9 cellular contexts compared by ENCODE assay signal in the genomic region with DNA sequence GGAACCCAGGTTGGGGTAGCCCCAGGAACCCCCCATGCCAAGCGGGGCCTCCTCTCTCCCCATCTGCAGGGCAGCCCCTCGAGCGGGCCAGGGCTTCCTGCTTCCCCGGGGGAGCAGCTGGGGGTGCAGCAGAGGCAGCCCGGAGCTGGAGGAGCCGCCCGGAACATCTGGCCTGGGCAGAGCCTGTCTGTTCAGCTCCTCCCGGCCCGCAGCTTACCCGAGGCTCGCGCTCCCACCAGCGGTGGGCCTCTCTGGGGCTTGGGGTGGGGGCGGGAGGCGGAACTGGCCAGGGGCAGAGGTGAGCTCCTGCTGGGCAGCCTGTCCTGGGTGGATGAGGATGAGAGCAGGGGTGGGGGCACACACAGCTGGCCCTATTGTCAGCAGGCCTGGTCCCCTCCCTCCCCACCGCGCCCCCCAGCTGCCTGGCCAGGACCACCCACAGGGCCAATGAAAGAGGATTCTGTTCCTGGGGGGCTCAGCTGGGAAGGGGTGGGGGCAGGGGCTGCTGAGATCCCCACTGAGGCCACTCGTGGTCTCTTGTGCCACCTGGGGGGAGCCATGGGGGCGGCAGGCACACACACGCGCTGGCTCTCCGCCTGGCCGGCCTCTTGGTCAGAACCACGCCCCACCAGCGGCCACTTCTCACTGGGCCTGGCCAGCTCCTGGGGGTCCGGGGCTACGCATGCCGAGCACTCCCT. TPM values are rescaled to one million over a fixed set of nuclear protein-coding genes. Genes with fewer than 3 reads are reported as not detected.
DNase-seq lines count a peak whose midpoint lies in the region; ATAC-seq, FAIRE-seq and TF ChIP-seq lines count a peak whose summit lies in the region.
"Had no signal": no experiment of that assay in that cellular context is flagged by ENCODE, and none has a peak within 500 bp of the region (broad histone marks: within the 10 kb centered on the region; RNA-seq: fewer than 3 reads in every experiment).

No MANE protein-coding gene starts in this region.

- H4K20me1 ChIP-seq in BLaER1, result peaks cover 52% of the 10 kb centered on the region

- DNase-seq in NCI-H1092 (lab: John Stamatoyannopoulos, UW) (peak; percentile 52), brain pericyte (ENCODE audit: low read depth, low spot score) (peak; percentile 82), lung microvascular endothelial cell (ENCODE audit: low read depth in 2 of 2) (peak; percentile 22 to 63), GM12891 (ENCODE audit: insufficient read length, low spot score) (no peak), NOMO-1 treated with dmso at 0.1 percent for 144 hours (lab: John Stamatoyannopoulos, UW; ENCODE audit: unreplicated experiment) (no peak), trophoblast cell (no peak)
- DNase-seq: activated naive CD8-positive, alpha-beta T cell treated with anti-CD3 and anti-CD28 coated beads, Interleukin-2, amount 50 U/mL, for 24 hours had no signal

- H3K9me3 ChIP-seq in BLaER1 (peaks cover 9% of the 10 kb centered on the region; the same call in 1 of the 2 replicates), trophoblast cell (ENCODE audit: insufficient read depth, low read depth, low read length) (peaks cover 7% of the 10 kb centered on the region)

- H3K4me3 ChIP-seq in BLaER1 (peak overlapping the region; percentile 70), trophoblast cell (ENCODE audit: low read depth, low read length) (no peak overlapping the region)

- H3K36me3 ChIP-seq in BLaER1, result peaks cover 28% of the 10 kb centered on the region; the same call in 1 of the 2 replicates
- no peaks in the 10 kb centered on the region for H3K36me3 ChIP-seq in trophoblast cell (ENCODE audit: control insufficient read depth in 1 of 2, insufficient read depth in 2 of 2, low read length in 2 of 2)

- H3K27me3 ChIP-seq in BLaER1 (no peaks in the 10 kb centered on the region), trophoblast cell (ENCODE audit: insufficient read depth, low read length) (no peaks in the 10 kb centered on the region)

- no peak overlapping the region for H3K18ac ChIP-seq in trophoblast cell (ENCODE audit: low read length)

- H2BK5ac ChIP-seq in trophoblast cell (ENCODE audit: low read depth, low read length, poor library complexity), result no peak overlapping the region

- H3K4me1 ChIP-seq in BLaER1 (peaks cover 72% of the 10 kb centered on the region), trophoblast cell (ENCODE audit: control insufficient read depth in 1 of 2, insufficient read depth in 2 of 2, low read length in 2 of 2) (no peaks in the 10 kb centered on the region)

- H3K27ac ChIP-seq in BLaER1 (peak overlapping the region; percentile 98), trophoblast cell (ENCODE audit: low read depth, low read length) (no peak overlapping the region)

- no peak overlapping the region for H2AFZ ChIP-seq in trophoblast cell (ENCODE audit: insufficient read depth, low read length, poor library complexity)

- no peak overlapping the region for H3K23ac ChIP-seq in trophoblast cell (ENCODE audit: low read length)

- no peaks in the 10 kb centered on the region for H3K79me1 ChIP-seq in trophoblast cell (ENCODE audit: low read length)

- no peak overlapping the region for H4K12ac ChIP-seq in trophoblast cell (ENCODE audit: low read depth, low read length)

- no peak for TF ChIP-seq POLR2A in GM12891 (IDR thresholded peaks at IDR 0.05; ENCODE audit: low read depth, low read length)

- H2BK12ac ChIP-seq in trophoblast cell (ENCODE audit: low read length), result no peak overlapping the region

- H3K4ac ChIP-seq in trophoblast cell (ENCODE audit: low read depth, low read length), result no peak overlapping the region

- peak overlapping the region; percentile 97 for H3K4me2 ChIP-seq in BLaER1
- no peak overlapping the region for H3K4me2 ChIP-seq in trophoblast cell (ENCODE audit: low read length)

- no peak overlapping the region for H2BK120ac ChIP-seq in trophoblast cell (ENCODE audit: insufficient read depth, low read length, poor library complexity)

- H4K8ac ChIP-seq in trophoblast cell (ENCODE audit: low read depth, low read length), result no peak overlapping the region

- no peak overlapping the region for H3K14ac ChIP-seq in trophoblast cell (ENCODE audit: low read length)

- FAIRE-seq in GM12891 (lab: Jason Lieb, UNC), result no peak

- WGBS in trophoblast cell (ENCODE audit: extremely low coverage, insufficient coverage, insufficient read length), result no CpG with 5 or more reads among the region's 28 CpGs

- H2AK5ac ChIP-seq in trophoblast cell (ENCODE audit: low read length), result no peak overlapping the region

- H3K9ac ChIP-seq in BLaER1, result peak overlapping the region; percentile 87
- no peak overlapping the region for H3K9ac ChIP-seq in trophoblast cell (ENCODE audit: low read length)

- ATAC-seq in GM18858 (IDR thresholded peaks at IDR 0.05; ENCODE audit: unreplicated experiment), result no peak
- ATAC-seq: activated naive CD8-positive, alpha-beta T cell treated with anti-CD3 and anti-CD28 coated beads, Interleukin-2, amount 50 U/mL, for 24 hours had no signal

- H3K79me2 ChIP-seq in trophoblast cell (ENCODE audit: control insufficient read depth, insufficient read depth, low read length, poor library complexity), result no peaks in the 10 kb centered on the region

- H4K91ac ChIP-seq in trophoblast cell (ENCODE audit: low read depth, low read length), result no peak overlapping the region

TF ChIP-seq in GM12891, 5 proteins besides CTCF, POLR2A, EP300 and RAD21:
- TF ChIP-seq POU2F2 (IDR thresholded peaks at IDR 0.05; ENCODE audit: low read depth, low read length) (no peak), PAX5 (IDR thresholded peaks at IDR 0.05; ENCODE audit: insufficient read depth, low read length, severe bottlenecking) (no peak), POLR2AphosphoS5 (IDR thresholded peaks at IDR 0.05; ENCODE audit: low read depth, low read length) (no peak), TAF1 (IDR thresholded peaks at IDR 0.05; ENCODE audit: low read depth, low read length) (no peak), SPI1 (IDR thresholded peaks at IDR 0.05; ENCODE audit: low read depth, low read length) (no peak)

RNA-seq across cellular contexts. Expression of a gene that starts 34.7 kb away (rescaled TPM):
- 2.6 TPM in 2 replicates for total RNA-seq in lung microvascular endothelial cell
- 0.01 TPM for polyA plus RNA-seq in GM12891 (2012; ENCODE audit: low read depth, missing spikeins)
- 2.8 and 3.1 TPM in 2 replicates for polyA plus RNA-seq in trophoblast cell (2013)

Comparison
In these comparisons a context has a peak if more than half of its experiments do, and no peak if none do; other contexts are left out.
1. DNase-seq: peak in NCI-H1092 (single experiment), brain pericyte (single experiment) and lung microvascular endothelial cell (2 of 2); none in GM12891 (single experiment), NOMO-1 treated with dmso at 0.1 percent for 144 hours (single experiment) and trophoblast cell (0 of 2).